24 cellular contexts compared by ENCODE assay signal in the genomic region with DNA sequence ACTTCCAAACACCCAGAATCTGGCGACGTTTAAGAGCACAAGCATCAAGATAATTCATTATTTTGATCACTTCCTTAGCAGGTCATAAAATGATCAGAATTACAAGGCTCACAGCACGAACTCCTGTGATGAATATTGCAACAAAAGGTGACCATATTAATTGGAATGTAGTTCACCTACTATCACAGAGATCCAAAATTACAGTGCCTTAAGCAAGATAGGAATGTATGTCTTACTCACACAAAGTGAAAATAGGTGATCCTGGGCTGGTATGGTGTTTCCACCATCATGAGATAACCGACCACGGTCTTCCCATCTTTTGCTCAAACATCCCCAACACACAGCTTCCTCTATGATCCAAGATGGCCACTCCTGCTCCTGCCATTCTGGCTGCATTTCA.
DNase-seq lines count a peak whose midpoint lies in the region; ATAC-seq and TF ChIP-seq lines count a peak whose summit lies in the region.
"Had no signal": no experiment of that assay in that cellular context is flagged by ENCODE, and none has a peak within 500 bp of the region (broad histone marks: within the 10 kb centered on the region; RNA-seq: fewer than 3 reads in every experiment).

No MANE protein-coding gene starts in this region.

- H3K27ac ChIP-seq in RWPE2 (ENCODE audit: poor library complexity, severe bottlenecking) (no peak overlapping the region), epithelial cell of prostate (no peak overlapping the region), neuronal stem cell (replicated peaks; ENCODE audit: low read length) (no peak overlapping the region)
- H3K27ac ChIP-seq: A549, Peyer's patch, SJSA1 had no signal

- no peaks in the 10 kb centered on the region for H3K36me3 ChIP-seq in RWPE2 (ENCODE audit: low read depth)
- no peaks in the 10 kb centered on the region for H3K36me3 ChIP-seq in neuronal stem cell (replicated peaks in 1 of 2; ENCODE audit: control insufficient read depth in 2 of 2, insufficient read depth in 2 of 2, low read length in 2 of 2)
- H3K36me3 ChIP-seq: BE2C, Peyer's patch, SJSA1 had no signal

- H3K27me3 Mint-ChIP-seq in stimulated activated memory B cell treated with anti-CD40 and anti-IgM and Interleukin-4, amounts not matched to agents 10 μg/mL and 1 μg/mL and 100 μg/mL, for 72 hours: no peaks in the 10 kb centered on the region
- H3K27me3 Mint-ChIP-seq: T-cell had no signal

- no peak overlapping the region for H3K27ac Mint-ChIP-seq in stimulated activated memory B cell treated with anti-CD40 and anti-IgM and Interleukin-4, amounts not matched to agents 10 μg/mL and 1 μg/mL and 100 μg/mL, for 72 hours
- H3K27ac Mint-ChIP-seq: T-cell had no signal

- no peak overlapping the region for H3K18ac ChIP-seq in neuronal stem cell (ENCODE audit: low read length)

- H3K4ac ChIP-seq in neuronal stem cell (ENCODE audit: low read length): no peak overlapping the region

- H3K4me1 ChIP-seq in RWPE2 (ENCODE audit: insufficient read depth, poor library complexity, severe bottlenecking) (no peaks in the 10 kb centered on the region), neuronal stem cell (ENCODE audit: control insufficient read depth in 2 of 2, insufficient read depth in 1 of 2, low read depth in 1 of 2, low read length in 2 of 2) (no peaks in the 10 kb centered on the region)
- H3K4me1 ChIP-seq: A549, BE2C, Peyer's patch, SJSA1 had no signal

- no peak overlapping the region for H2BK15ac ChIP-seq in neuronal stem cell (ENCODE audit: low read length)

- no peak overlapping the region for H3K9ac ChIP-seq in neuronal stem cell (ENCODE audit: low read depth, low read length, poor library complexity)

- H2BK5ac ChIP-seq in neuronal stem cell (ENCODE audit: low read length): no peak overlapping the region

- peak overlapping the region; percentile 82 for H3K14ac ChIP-seq in neuronal stem cell (ENCODE audit: low read length)

- H3K4me3 Mint-ChIP-seq in stimulated activated memory B cell treated with anti-CD40 and anti-IgM and Interleukin-4, amounts not matched to agents 10 μg/mL and 1 μg/mL and 100 μg/mL, for 72 hours: no peak overlapping the region
- H3K4me3 Mint-ChIP-seq: T-cell had no signal

- no peak overlapping the region for H3K4me2 ChIP-seq in neuronal stem cell (ENCODE audit: insufficient read depth, low read length, poor library complexity, severe bottlenecking)
- H3K4me2 ChIP-seq: A549 had no signal

- H2BK12ac ChIP-seq in neuronal stem cell (ENCODE audit: low read length): no peak overlapping the region

- H3K4me1 Mint-ChIP-seq in stimulated activated memory B cell treated with anti-CD40 and anti-IgM and Interleukin-4, amounts not matched to agents 10 μg/mL and 1 μg/mL and 100 μg/mL, for 72 hours: peaks cover 28% of the 10 kb centered on the region

- no peak for TF ChIP-seq CTCF in RWPE2 (IDR thresholded peaks at IDR 0.05; ENCODE audit: poor library complexity, severe bottlenecking)

- no CpG with 5 or more reads among the region's 5 CpGs for WGBS in neuronal stem cell (ENCODE audit: extremely low coverage in 2 of 2, insufficient read length in 2 of 2, insufficient replicate concordance in 1 of 2), 2 donors

- ATAC-seq in RWPE2 (ENCODE audit: low read depth) (peak; percentile 85), GM21723 (IDR thresholded peaks at IDR 0.05; ENCODE audit: unreplicated experiment) (no peak)
- ATAC-seq in stimulated activated memory B cell treated with anti-CD40 and anti-IgM and Interleukin-4, amounts not matched to agents 10 μg/mL and 1 μg/mL and 100 μg/mL, for 72 hours: no peak
- ATAC-seq: A549, HepG2, K562, T-cell had no signal

- no peaks in the 10 kb centered on the region for H3K9me3 Mint-ChIP-seq in stimulated activated memory B cell treated with anti-CD40 and anti-IgM and Interleukin-4, amounts not matched to agents 10 μg/mL and 1 μg/mL and 100 μg/mL, for 72 hours

- DNase-seq in HPDE6-E6E7 (ENCODE audit: extremely low spot score): peak; percentile 22
- no peak for DNase-seq in RWPE2 (ENCODE audit: low spot score)
- DNase-seq in epithelial cell of prostate (ENCODE audit: low read depth, low spot score): peak; percentile 24
- no peak for DNase-seq in neuronal stem cell (ENCODE audit: low spot score)
- DNase-seq in AG08395 (ENCODE audit: low spot score): no peak
- no peak for DNase-seq in germinal center (ENCODE audit: low spot score)
- DNase-seq: BE2C, DMS153, DND-41, H7, MG63, NCI-H1417, NCI-H1694, NCI-H2029 treated with DMSO at 0.1 percent for 48 hours, NCI-H526 treated with DMSO at 0.1 percent for 48 hours, Peyer's patch, Right ventricle myocardium superior, T-cell had no signal

- no peaks in the 10 kb centered on the region for H3K79me1 ChIP-seq in neuronal stem cell (ENCODE audit: low read depth, low read length)

- no peak overlapping the region for H3K4me3 ChIP-seq in RWPE2 (ENCODE audit: severe bottlenecking)
- no peak overlapping the region for H3K4me3 ChIP-seq in neuronal stem cell (ENCODE audit: low read length in 2 of 2)
- H3K4me3 ChIP-seq: A549, K562, MG63, Peyer's patch, SJSA1 had no signal

- peaks cover 19% of the 10 kb centered on the region for H3K36me3 Mint-ChIP-seq in stimulated activated memory B cell treated with anti-CD40 and anti-IgM and Interleukin-4, amounts not matched to agents 10 μg/mL and 1 μg/mL and 100 μg/mL, for 72 hours

- no peak overlapping the region for H2AK5ac ChIP-seq in neuronal stem cell (ENCODE audit: low read depth, low read length)

- H3K9me3 ChIP-seq in RWPE2 (ENCODE audit: severe bottlenecking) (no peaks in the 10 kb centered on the region), neuronal stem cell (replicated peaks in 1 of 2; ENCODE audit: control insufficient read depth in 2 of 2, insufficient read depth in 1 of 2, low read depth in 1 of 2, low read length in 2 of 2) (no peaks in the 10 kb centered on the region)
- H3K9me3 ChIP-seq: A549, BE2C, Peyer's patch, SJSA1 had no signal

- no peak overlapping the region for H2BK120ac ChIP-seq in neuronal stem cell (ENCODE audit: low read depth, low read length)

- H4K8ac ChIP-seq in neuronal stem cell (ENCODE audit: low read depth, low read length): no peak overlapping the region

- H3K23ac ChIP-seq in neuronal stem cell (ENCODE audit: low read depth, low read length, poor library complexity): no peak overlapping the region

- H3K27me3 ChIP-seq in RWPE2 (ENCODE audit: insufficient read depth, poor library complexity, severe bottlenecking) (no peaks in the 10 kb centered on the region), neuronal stem cell (ENCODE audit: control insufficient read depth in 3 of 3, insufficient read depth in 3 of 3, low read depth in 1 of 3, low read length in 3 of 3) (no peaks in the 10 kb centered on the region)
- H3K27me3 ChIP-seq: BE2C, MG63, Peyer's patch, SJSA1 had no signal

- no peak overlapping the region for H4K91ac ChIP-seq in neuronal stem cell (ENCODE audit: low read depth, low read length, poor library complexity)

- H2AFZ ChIP-seq in neuronal stem cell (ENCODE audit: low read length): no peak overlapping the region

Comparison
In these comparisons a context has a peak if more than half of its experiments do, and no peak if none do; other contexts are left out.
1. DNase-seq: peak in HPDE6-E6E7 (single experiment) and epithelial cell of prostate (single experiment); none in RWPE2 (single experiment), neuronal stem cell (single experiment), AG08395 (single experiment) and germinal center (single experiment).